Comparison of ENCODE assay signal across 10 cellular contexts in genomic region chr16:83720981-83721380, GRCh38.
A peak's percentile ranks its signal among the peaks of the same experiment; 100 is the strongest.
DNase-seq lines count a peak whose midpoint lies in the region; ATAC-seq lines count a peak whose summit lies in the region.
"Had no signal": no experiment of that assay in that cellular context is flagged by ENCODE, and none has a peak within 500 bp of the region (broad histone marks: within the 10 kb centered on the region; RNA-seq: fewer than 3 reads in every experiment).

No MANE protein-coding gene starts in this region.

- H2BK12ac ChIP-seq in mesenchymal stem cell (ENCODE audit: low read length in 2 of 2): no peak overlapping the region

- no peak overlapping the region for H3K4ac ChIP-seq in mesenchymal stem cell (ENCODE audit: low read depth in 1 of 2, low read length in 2 of 2)

- peak; percentile 6 to 29 for DNase-seq in SHP77 (lab: John Stamatoyannopoulos, UW)
- no peak for DNase-seq in SHP77 treated with DMSO at 0.1 percent for 48 hours (lab: John Stamatoyannopoulos, UW)
- peak; percentile 33 for DNase-seq in NCI-H2029 treated with DMSO at 0.1 percent for 48 hours (lab: John Stamatoyannopoulos, UW)
- no peak for DNase-seq in mesenchymal stem cell
- DNase-seq: Calu3; CD8-positive, alpha-beta T cell; H9 had no signal

- no peak overlapping the region for H4K91ac ChIP-seq in mesenchymal stem cell (ENCODE audit: low read length)

- no peak overlapping the region for H3K4me2 ChIP-seq in mesenchymal stem cell (ENCODE audit: low read length, poor library complexity, severe bottlenecking)
- H3K4me2 ChIP-seq: BLaER1 treated with 17β-estradiol and CSF1 and Interleukin-3, amounts not matched to agents 10 nM and 100 nM had no signal

- H2AK5ac ChIP-seq in mesenchymal stem cell (ENCODE audit: low read length, severe bottlenecking): peak overlapping the region; percentile 57

- H3K27ac ChIP-seq in mesenchymal stem cell (ENCODE audit: low read length, poor library complexity, severe bottlenecking): no peak overlapping the region
- H3K27ac ChIP-seq: BLaER1 treated with 17β-estradiol and CSF1 and Interleukin-3, amounts not matched to agents 10 nM and 100 nM had no signal

- 74% methylated on average over 4 of the region's 4 CpGs for WGBS in mesenchymal stem cell

- H3K27me3 ChIP-seq in mesenchymal stem cell (ENCODE audit: control insufficient read depth in 1 of 2, insufficient read depth in 1 of 2, low read length in 2 of 2): no peaks in the 10 kb centered on the region
- H3K27me3 ChIP-seq: BLaER1 treated with 17β-estradiol and CSF1 and Interleukin-3, amounts not matched to agents 10 nM and 100 nM had no signal

- no peak overlapping the region for H3K14ac ChIP-seq in mesenchymal stem cell (ENCODE audit: low read length in 2 of 2)

- no peak overlapping the region for H3K9ac ChIP-seq in mesenchymal stem cell (ENCODE audit: low read length)
- H3K9ac ChIP-seq: BLaER1 treated with 17β-estradiol and CSF1 and Interleukin-3, amounts not matched to agents 10 nM and 100 nM had no signal

- H3K79me1 ChIP-seq in mesenchymal stem cell (replicated peaks; ENCODE audit: low read length, poor library complexity, severe bottlenecking): peaks cover 1% of the 10 kb centered on the region

- no peak overlapping the region for H3K23ac ChIP-seq in mesenchymal stem cell (ENCODE audit: low read length in 2 of 2)

- H3K36me3 ChIP-seq in mesenchymal stem cell (ENCODE audit: control insufficient read depth in 1 of 2, insufficient read depth in 2 of 2, low read depth in 1 of 2, low read length in 2 of 2): no peaks in the 10 kb centered on the region
- H3K36me3 ChIP-seq: BLaER1 treated with 17β-estradiol and CSF1 and Interleukin-3, amounts not matched to agents 10 nM and 100 nM had no signal

- H2AFZ ChIP-seq in mesenchymal stem cell (ENCODE audit: low read depth, low read length): no peak overlapping the region

- H2BK15ac ChIP-seq in mesenchymal stem cell (ENCODE audit: low read depth, poor library complexity, severe bottlenecking): no peak overlapping the region

- no peaks in the 10 kb centered on the region for H3K9me3 ChIP-seq in mesenchymal stem cell (ENCODE audit: control insufficient read depth, low read length)
- H3K9me3 ChIP-seq: BLaER1 treated with 17β-estradiol and CSF1 and Interleukin-3, amounts not matched to agents 10 nM and 100 nM had no signal

- H3K18ac ChIP-seq in mesenchymal stem cell (ENCODE audit: low read depth in 1 of 2, low read length in 2 of 2): no peak overlapping the region

- no peak overlapping the region for H4K8ac ChIP-seq in mesenchymal stem cell (ENCODE audit: low read length)

- no peak overlapping the region for H3K4me3 ChIP-seq in mesenchymal stem cell (ENCODE audit: insufficient read depth in 1 of 2, low read depth in 1 of 2, low read length in 2 of 2)
- H3K4me3 ChIP-seq: BLaER1 treated with 17β-estradiol and CSF1 and Interleukin-3, amounts not matched to agents 10 nM and 100 nM had no signal

- peaks cover 16% of the 10 kb centered on the region for H3K4me1 ChIP-seq in mesenchymal stem cell (ENCODE audit: control insufficient read depth, insufficient read depth, low read depth, low read length)
- H3K4me1 ChIP-seq: BLaER1 treated with 17β-estradiol and CSF1 and Interleukin-3, amounts not matched to agents 10 nM and 100 nM had no signal

- no peak overlapping the region for H2BK120ac ChIP-seq in mesenchymal stem cell (ENCODE audit: low read depth, low read length)

- ATAC-seq in GM21576 (IDR thresholded peaks at IDR 0.05; ENCODE audit: unreplicated experiment) (no peak), GM18511 (IDR thresholded peaks at IDR 0.05; ENCODE audit: unreplicated experiment) (no peak)
- ATAC-seq: CD8-positive, alpha-beta T cell had no signal

- no peak overlapping the region for H2BK5ac ChIP-seq in mesenchymal stem cell (ENCODE audit: low read depth, low read length, poor library complexity, severe bottlenecking)

Comparison
In these comparisons a context has a peak if more than half of its experiments do, and no peak if none do; other contexts are left out.
1. DNase-seq: peak in SHP77 (2 of 2) and NCI-H2029 treated with DMSO at 0.1 percent for 48 hours (single experiment); none in SHP77 treated with DMSO at 0.1 percent for 48 hours (single experiment) and mesenchymal stem cell (single experiment).